ENCODE assay signal across 8 cellular contexts in the genomic region with DNA sequence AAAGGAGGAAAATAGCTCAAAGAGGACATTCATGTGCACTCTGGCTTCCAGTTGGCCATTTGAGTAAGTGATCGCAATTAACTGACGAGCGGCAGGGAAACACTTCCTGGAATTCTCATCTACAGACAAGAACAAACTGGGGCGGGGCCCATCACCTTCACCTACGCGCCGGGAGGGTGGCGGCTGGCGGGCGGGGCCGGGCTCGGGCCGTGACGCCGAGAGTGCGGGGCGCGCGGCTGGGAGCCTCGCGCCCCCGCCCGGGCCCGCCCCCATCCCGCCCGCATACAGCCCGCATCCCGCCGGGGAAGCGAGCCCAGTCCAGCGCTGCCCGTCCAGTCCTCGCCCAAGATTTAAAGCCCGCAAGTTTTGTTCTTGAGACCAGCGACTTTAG. TPM values are rescaled to one million over a fixed set of nuclear protein-coding genes. Genes with fewer than 3 reads are reported as not detected.
A peak's percentile ranks its signal among the peaks of the same experiment; 100 is the strongest.
DNase-seq lines count a peak whose midpoint lies in the region; ATAC-seq and TF ChIP-seq lines count a peak whose summit lies in the region.

A gene with protein sequence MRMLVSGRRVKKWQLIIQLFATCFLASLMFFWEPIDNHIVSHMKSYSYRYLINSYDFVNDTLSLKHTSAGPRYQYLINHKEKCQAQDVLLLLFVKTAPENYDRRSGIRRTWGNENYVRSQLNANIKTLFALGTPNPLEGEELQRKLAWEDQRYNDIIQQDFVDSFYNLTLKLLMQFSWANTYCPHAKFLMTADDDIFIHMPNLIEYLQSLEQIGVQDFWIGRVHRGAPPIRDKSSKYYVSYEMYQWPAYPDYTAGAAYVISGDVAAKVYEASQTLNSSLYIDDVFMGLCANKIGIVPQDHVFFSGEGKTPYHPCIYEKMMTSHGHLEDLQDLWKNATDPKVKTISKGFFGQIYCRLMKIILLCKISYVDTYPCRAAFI (plus strand): TSS at position 281 of the 391 bp plus-strand sequence. CDS start 16,546 bp downstream, outside the sequence.

- POLR2A ChIA-PET in BJ (lab: Charles Lee): no interaction called here
- POLR2A ChIA-PET in activated CD4-positive, alpha-beta T cell treated with anti-CD3 and anti-CD28 coated beads, Interleukin-2, amount 10 ng/mL, durations not matched to agents 7 days and 5 days (lab: Charles Lee): interaction anchor here (0.6 kb wide), 1 partner anchor 1695 kb away, joined by 3 read pairs; no protein-coding TSS in a partner anchor

- peaks cover 16% of the 10 kb centered on the region for H3K27me3 Mint-ChIP-seq in activated CD4-positive, alpha-beta T cell treated with anti-CD3 and anti-CD28 coated beads, Interleukin-2, amount 10 ng/mL, durations not matched to agents 7 days and 5 days

- CTCF ChIA-PET in BJ (lab: Yijun Ruan, JAX): interaction anchor here (0.6 to 1.4 kb wide), 4 partner anchors 13 to 130 kb away, joined by 3 to 5 read pairs (median 3); no protein-coding TSS in a partner anchor
- CTCF ChIA-PET in activated CD4-positive, alpha-beta T cell treated with anti-CD3 and anti-CD28 coated beads, Interleukin-2, amount 10 ng/mL, durations not matched to agents 7 days and 5 days (lab: Charles Lee): interaction anchor here (0.9 to 1.3 kb wide), 5 partner anchors 13 to 188 kb away, joined by 3 read pairs; no protein-coding TSS in a partner anchor

- H3K9me3 ChIP-seq in muscle layer of duodenum (ENCODE audit: control insufficient read depth in 1 of 2, low read length in 2 of 2) (no peaks in the 10 kb centered on the region), thoracic aorta (no peaks in the 10 kb centered on the region)

- H3K4me1 Mint-ChIP-seq in activated CD4-positive, alpha-beta T cell treated with anti-CD3 and anti-CD28 coated beads, Interleukin-2, amount 10 ng/mL, durations not matched to agents 7 days and 5 days: peaks cover 12% of the 10 kb centered on the region

- no peak for DNase-seq in BJ (ENCODE audit: low read depth)
- peak; percentile 82 for DNase-seq in LoVo (ENCODE audit: low spot score)
- DNase-seq in activated CD4-positive, alpha-beta T cell treated with anti-CD3 and anti-CD28 coated beads, Interleukin-2, amount 10 ng/mL, durations not matched to agents 7 days and 5 days: peak; percentile 30
- peak; percentile 95 for DNase-seq in epithelial cell of esophagus (ENCODE audit: low read depth)
- DNase-seq in thoracic aorta (ENCODE audit: low spot score): no peak
- no peak for DNase-seq in NOMO-1 treated with DMSO at 0.1 percent for 48 hours (lab: John Stamatoyannopoulos, UW; ENCODE audit: unreplicated experiment)

- H3K36me3 ChIP-seq in BJ (ENCODE audit: control insufficient read depth, insufficient read depth, low read length) (no peaks in the 10 kb centered on the region), muscle layer of duodenum (ENCODE audit: control insufficient read depth in 1 of 2, insufficient read depth in 2 of 2, low read length in 2 of 2) (no peaks in the 10 kb centered on the region), thoracic aorta (no peaks in the 10 kb centered on the region)

- no peak within 1 kb of the TSS for H3K27ac Mint-ChIP-seq in activated CD4-positive, alpha-beta T cell treated with anti-CD3 and anti-CD28 coated beads, Interleukin-2, amount 10 ng/mL, durations not matched to agents 7 days and 5 days

- peak within 1 kb of the TSS; percentile 71 for H3K4me3 Mint-ChIP-seq in activated CD4-positive, alpha-beta T cell treated with anti-CD3 and anti-CD28 coated beads, Interleukin-2, amount 10 ng/mL, durations not matched to agents 7 days and 5 days

- TF ChIP-seq CTCF in BJ (IDR thresholded peaks at IDR 0.05; ENCODE audit: insufficient read depth, low read depth, low read length) (no peak), epithelial cell of esophagus (IDR thresholded peaks at IDR 0.05; ENCODE audit: insufficient read depth, low read depth, low read length, missing control alignments) (no peak), thoracic aorta (IDR thresholded peaks at IDR 0.05) (no peak)

- peak within 1 kb of the TSS; percentile 51 for H3K4me3 ChIP-seq in BJ (ENCODE audit: low read depth, low read length)
- peak within 1 kb of the TSS; percentile 100 for H3K4me3 ChIP-seq in epithelial cell of esophagus (ENCODE audit: low read length)
- H3K4me3 ChIP-seq in muscle layer of duodenum (ENCODE audit: low read depth in 1 of 2, low read length in 2 of 2): peak within 1 kb of the TSS; percentile 83 to 87
- peak within 1 kb of the TSS; percentile 72 for H3K4me3 ChIP-seq in thoracic aorta

- H3K4me1 ChIP-seq in muscle layer of duodenum (ENCODE audit: control insufficient read depth in 1 of 2, insufficient read depth in 2 of 2, low read length in 2 of 2) (peaks cover 0 to 3% of the 10 kb centered on the region in 2 donors), thoracic aorta (ENCODE audit: control insufficient read depth in 1 of 2, low read depth in 2 of 2) (peaks cover 3% of the 10 kb centered on the region in 2 donors)

- no peaks in the 10 kb centered on the region for H3K36me3 Mint-ChIP-seq in activated CD4-positive, alpha-beta T cell treated with anti-CD3 and anti-CD28 coated beads, Interleukin-2, amount 10 ng/mL, durations not matched to agents 7 days and 5 days (ENCODE audit: low read depth)

- ATAC-seq in thoracic aorta (ENCODE audit: insufficient number of reproducible peaks, low FRiP score, low read depth): peak; percentile 11
- ATAC-seq in GM21367 (IDR thresholded peaks at IDR 0.05; ENCODE audit: unreplicated experiment): no peak

- H3K27ac ChIP-seq in muscle layer of duodenum (ENCODE audit: low read length): peak within 1 kb of the TSS; percentile 95
- peak within 1 kb of the TSS; percentile 22 to 57 for H3K27ac ChIP-seq in thoracic aorta

- H3K27me3 ChIP-seq in BJ (ENCODE audit: control insufficient read depth, insufficient read depth, low read length): peaks cover 21% of the 10 kb centered on the region
- no peaks in the 10 kb centered on the region for H3K27me3 ChIP-seq in muscle layer of duodenum (ENCODE audit: low read depth, low read length)
- H3K27me3 ChIP-seq in thoracic aorta (replicated peaks; ENCODE audit: insufficient read depth): no peaks in the 10 kb centered on the region

- no peaks in the 10 kb centered on the region for H3K9me3 Mint-ChIP-seq in activated CD4-positive, alpha-beta T cell treated with anti-CD3 and anti-CD28 coated beads, Interleukin-2, amount 10 ng/mL, durations not matched to agents 7 days and 5 days

RNA-seq across cellular contexts. Expression of the gene that starts here (rescaled TPM):
- polyA plus RNA-seq in BJ (2011; rRNA removed): 0.27 and 0.60 TPM in 2 replicates
- polyA minus RNA-seq in BJ (2011; rRNA and poly(A)+ RNA removed): 0.15 and 0.28 TPM in 2 replicates
- under 1 TPM; 0.67 to 0.71 TPM for total RNA-seq in activated CD4-positive, alpha-beta T cell treated with anti-CD3 and anti-CD28 coated beads, Interleukin-2, amount 10 ng/mL, durations not matched to agents 7 days and 5 days
- total RNA-seq in thoracic aorta: 1 to 10 TPM; 3.1 to 7.5 TPM

Comparison
In these comparisons a context has a peak if more than half of its experiments do, and no peak if none do; other contexts are left out.
1. Peak in DNase-seq in activated CD4-positive, alpha-beta T cell treated with anti-CD3 and anti-CD28 coated beads, Interleukin-2, amount 10 ng/mL, durations not matched to agents 7 days and 5 days; RNA of the gene not detected or under 1 TPM.
2. DNase-seq: peak in LoVo (single experiment) and epithelial cell of esophagus (single experiment); none in BJ (single experiment), thoracic aorta (single experiment) and NOMO-1 treated with DMSO at 0.1 percent for 48 hours (single experiment).
3. Peak in every context shown above with its lines, with median percentiles within 50 percentile points of each other: H3K4me3 ChIP-seq.